ENCODE assay signal across 18 cellular contexts in genomic region chr15:42854576-42854975, GRCh38.
"Had no signal": no experiment of that assay in that cellular context is flagged by ENCODE, and none has a peak within 500 bp of the region (broad histone marks: within the 10 kb centered on the region; RNA-seq: fewer than 3 reads in every experiment).

No MANE protein-coding gene starts in this region.

- H3K4me3 ChIP-seq: coronary artery, dorsolateral prefrontal cortex, esophagus muscularis mucosa, gastroesophageal sphincter, heart left ventricle, hepatocyte, left lung, lower lobe of right lung, mucosa of descending colon had no signal

- H3K9me3 ChIP-seq: esophagus muscularis mucosa, gastroesophageal sphincter, left lung, lower lobe of right lung, mucosa of descending colon had no signal

- H3K27ac ChIP-seq: coronary artery, dorsolateral prefrontal cortex, esophagus muscularis mucosa, foreskin keratinocyte, gastroesophageal sphincter, heart left ventricle, hepatocyte, left lung, lower lobe of right lung had no signal

- H3K36me3 ChIP-seq: left lung had no signal

- H3K27me3 ChIP-seq: dorsolateral prefrontal cortex, esophagus muscularis mucosa, foreskin keratinocyte, gastroesophageal sphincter, heart left ventricle, hepatocyte, left lung had no signal

- H2AFZ ChIP-seq: hepatocyte had no signal

- H3K4me1 ChIP-seq: left lung, lower lobe of right lung had no signal

- DNase-seq: dermis blood vessel endothelial cell; dorsolateral prefrontal cortex; effector CD4-positive, alpha-beta T cell; effector memory CD4-positive, alpha-beta T cell; foreskin keratinocyte; heart left ventricle; hypothalamus; left cardiac atrium; left lung; left ventricle myocardium superior; lower lobe of right lung; mesenchymal stem cell; mucosa of descending colon; naive B cell had no signal

- H3K4me2 ChIP-seq: hepatocyte had no signal

- ATAC-seq: foreskin keratinocyte, gastroesophageal sphincter, heart left ventricle, left cardiac atrium, left lung, left ventricle myocardium superior, lower lobe of right lung, mucosa of descending colon had no signal
